ENCODE assay signal across 29 cellular contexts in the genomic region with DNA sequence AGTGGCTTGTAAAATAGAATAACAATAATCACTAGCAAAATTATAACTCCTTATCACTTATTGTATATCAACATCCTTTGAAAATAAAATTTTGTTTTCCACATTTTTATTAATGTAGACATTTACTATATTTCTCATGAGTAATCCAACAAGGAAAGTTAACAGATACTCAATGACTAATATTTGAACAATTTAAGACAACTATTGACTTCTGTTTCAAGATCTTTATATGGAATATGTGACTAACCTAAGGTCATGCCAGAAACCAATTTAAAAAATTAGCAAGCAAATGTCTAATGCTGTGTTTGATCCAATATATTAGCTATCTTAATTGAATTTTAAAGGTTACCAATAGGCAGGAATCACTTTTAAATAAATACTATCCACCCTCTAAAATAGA.
"Had no signal": no experiment of that assay in that cellular context is flagged by ENCODE, and none has a peak within 500 bp of the region (broad histone marks: within the 10 kb centered on the region; RNA-seq: fewer than 3 reads in every experiment).

No MANE protein-coding gene starts in this region.

- H3K27ac ChIP-seq: ascending aorta, epithelial cell of prostate, esophagus squamous epithelium had no signal

- ATAC-seq: activated CD4-positive, alpha-beta T cell treated with anti-CD3 and anti-CD28 coated beads for 36 hours; activated CD8-positive, alpha-beta memory T cell treated with anti-CD3 and anti-CD28 coated beads, Interleukin-2, amount 10 ng/mL, durations not matched to agents 7 days and 5 days; activated CD8-positive, alpha-beta T cell treated with anti-CD3 and anti-CD28 coated beads, Interleukin-2, amount 10 ng/mL, durations not matched to agents 7 days and 5 days; activated naive CD4-positive, alpha-beta T cell treated with anti-CD3 and anti-CD28 coated beads, Interleukin-2, amount 50 U/mL, for 72 hours; effector memory CD8-positive, alpha-beta T cell had no signal

- H3K27me3 ChIP-seq: ascending aorta, esophagus squamous epithelium had no signal

- H3K36me3 ChIP-seq: ascending aorta, esophagus squamous epithelium had no signal

- H3K4me3 ChIP-seq: ascending aorta, esophagus squamous epithelium had no signal

- DNase-seq: activated CD4-positive, alpha-beta memory T cell treated with anti-CD3 and anti-CD28 coated beads for 36 hours; activated CD4-positive, alpha-beta T cell treated with anti-CD3 and anti-CD28 coated beads for 36 hours; activated CD4-positive, alpha-beta T cell treated with anti-CD3 and anti-CD28 coated beads, Interleukin-2, amount 10 ng/mL, durations not matched to agents 24 days and 14 days; activated CD4-positive, CD25-positive, alpha-beta regulatory T cell; activated CD4-positive, CD25-positive, alpha-beta regulatory T cell treated with anti-CD3 and anti-CD28 coated beads, Interleukin-2, amount 50 U/mL, for 72 hours; activated CD8-positive, alpha-beta memory T cell treated with anti-CD3 and anti-CD28 coated beads, Interleukin-2, amount 10 ng/mL, durations not matched to agents 7 days and 5 days; activated CD8-positive, alpha-beta memory T cell treated with anti-CD3 and anti-CD28 coated beads, Interleukin-2, amount 50 U/mL, for 4 hours; activated CD8-positive, alpha-beta T cell treated with anti-CD3 and anti-CD28 coated beads, Interleukin-2, amount 10 ng/mL, durations not matched to agents 7 days and 5 days; activated gamma-delta T cell; activated naive CD4-positive, alpha-beta T cell; activated naive CD4-positive, alpha-beta T cell treated with anti-CD3 and anti-CD28 coated beads, Interleukin-2, amount 10 ng/mL, durations not matched to agents 7 days and 5 days; activated naive CD8-positive, alpha-beta T cell treated with anti-CD3 and anti-CD28 coated beads, Interleukin-2, amount 10 ng/mL, durations not matched to agents 7 days and 5 days; activated T-cell treated with anti-CD3 and anti-CD28 coated beads, Interleukin-2, amount 50 U/mL, for 1 hour; activated T-cell treated with anti-CD3 and anti-CD28 coated beads, Interleukin-2, amount 50 U/mL, for 48 hours; caudate nucleus; cortex of kidney; dermis blood vessel endothelial cell; effector CD4-positive, alpha-beta T cell; effector memory CD8-positive, alpha-beta T cell; esophagus squamous epithelium; head of caudate nucleus; hippocampal formation; T-helper 2 cell had no signal

- H3K27me3 Mint-ChIP-seq: activated CD4-positive, alpha-beta memory T cell treated with anti-CD3 and anti-CD28 coated beads for 36 hours; activated CD4-positive, alpha-beta T cell treated with anti-CD3 and anti-CD28 coated beads for 36 hours; activated CD4-positive, alpha-beta T cell treated with anti-CD3 and anti-CD28 coated beads, Interleukin-2, amount 10 ng/mL, durations not matched to agents 24 days and 14 days; activated CD8-positive, alpha-beta memory T cell treated with anti-CD3 and anti-CD28 coated beads, Interleukin-2, amount 10 ng/mL, durations not matched to agents 7 days and 5 days; activated naive CD4-positive, alpha-beta T cell treated with anti-CD3 and anti-CD28 coated beads, Interleukin-2, amount 10 ng/mL, durations not matched to agents 7 days and 5 days; activated naive CD8-positive, alpha-beta T cell treated with anti-CD3 and anti-CD28 coated beads, Interleukin-2, amount 10 ng/mL, durations not matched to agents 7 days and 5 days; effector memory CD8-positive, alpha-beta T cell had no signal

- H3K27ac Mint-ChIP-seq: activated CD4-positive, alpha-beta memory T cell treated with anti-CD3 and anti-CD28 coated beads for 36 hours; activated CD4-positive, alpha-beta T cell treated with anti-CD3 and anti-CD28 coated beads for 36 hours; activated CD4-positive, alpha-beta T cell treated with anti-CD3 and anti-CD28 coated beads, Interleukin-2, amount 10 ng/mL, durations not matched to agents 24 days and 14 days; activated CD8-positive, alpha-beta memory T cell treated with anti-CD3 and anti-CD28 coated beads, Interleukin-2, amount 10 ng/mL, durations not matched to agents 7 days and 5 days; activated CD8-positive, alpha-beta T cell treated with anti-CD3 and anti-CD28 coated beads, Interleukin-2, amount 10 ng/mL, durations not matched to agents 7 days and 5 days; activated naive CD4-positive, alpha-beta T cell treated with anti-CD3 and anti-CD28 coated beads, Interleukin-2, amount 10 ng/mL, durations not matched to agents 7 days and 5 days; activated naive CD4-positive, alpha-beta T cell treated with anti-CD3 and anti-CD28 coated beads, Interleukin-2, amount 50 U/mL, for 72 hours; activated naive CD8-positive, alpha-beta T cell treated with anti-CD3 and anti-CD28 coated beads, Interleukin-2, amount 10 ng/mL, durations not matched to agents 7 days and 5 days; activated T-helper 1 cell treated with anti-CD3 and anti-CD28 coated beads, Interleukin-12 subunit alpha, Interleukin-12 subunit beta, Interleukin-2, Interleukin-4 antibody, amounts not matched to agents 30 ng/mL and 10 ng/mL and 1 ng/mL, durations not matched to agents 14 hours and 24 hours and 36 hours; activated T-helper 2 cell treated with anti-CD3 and anti-CD28 coated beads, Interferon-gamma antibody, Interleukin-2, Interleukin-4, amounts not matched to agents 10 μg/mL and 5 μg/mL and 100 μg/mL, durations not matched to agents 14 hours and 24 hours and 36 hours; effector memory CD8-positive, alpha-beta T cell had no signal

- H3K9me3 ChIP-seq: ascending aorta had no signal

- H3K4me1 Mint-ChIP-seq: activated CD4-positive, alpha-beta T cell treated with anti-CD3 and anti-CD28 coated beads for 36 hours; activated CD4-positive, alpha-beta T cell treated with anti-CD3 and anti-CD28 coated beads, Interleukin-2, amount 10 ng/mL, durations not matched to agents 24 days and 14 days; activated CD8-positive, alpha-beta memory T cell treated with anti-CD3 and anti-CD28 coated beads, Interleukin-2, amount 10 ng/mL, durations not matched to agents 7 days and 5 days; activated naive CD4-positive, alpha-beta T cell treated with anti-CD3 and anti-CD28 coated beads, Interleukin-2, amount 10 ng/mL, durations not matched to agents 7 days and 5 days; activated naive CD8-positive, alpha-beta T cell treated with anti-CD3 and anti-CD28 coated beads, Interleukin-2, amount 10 ng/mL, durations not matched to agents 7 days and 5 days; brain had no signal

- H3K4me1 ChIP-seq: ascending aorta, esophagus squamous epithelium had no signal

- H3K36me3 Mint-ChIP-seq: activated CD4-positive, alpha-beta memory T cell treated with anti-CD3 and anti-CD28 coated beads for 36 hours; activated CD8-positive, alpha-beta memory T cell treated with anti-CD3 and anti-CD28 coated beads, Interleukin-2, amount 10 ng/mL, durations not matched to agents 7 days and 5 days; activated naive CD4-positive, alpha-beta T cell treated with anti-CD3 and anti-CD28 coated beads, Interleukin-2, amount 10 ng/mL, durations not matched to agents 7 days and 5 days; activated naive CD8-positive, alpha-beta T cell treated with anti-CD3 and anti-CD28 coated beads, Interleukin-2, amount 10 ng/mL, durations not matched to agents 7 days and 5 days; brain had no signal

- H3K4me3 Mint-ChIP-seq: activated CD4-positive, alpha-beta memory T cell treated with anti-CD3 and anti-CD28 coated beads for 36 hours; activated CD4-positive, alpha-beta T cell treated with anti-CD3 and anti-CD28 coated beads for 36 hours; activated CD4-positive, alpha-beta T cell treated with anti-CD3 and anti-CD28 coated beads, Interleukin-2, amount 10 ng/mL, durations not matched to agents 24 days and 14 days; activated CD8-positive, alpha-beta memory T cell treated with anti-CD3 and anti-CD28 coated beads, Interleukin-2, amount 10 ng/mL, durations not matched to agents 7 days and 5 days; activated CD8-positive, alpha-beta T cell treated with anti-CD3 and anti-CD28 coated beads, Interleukin-2, amount 10 ng/mL, durations not matched to agents 7 days and 5 days; activated naive CD4-positive, alpha-beta T cell treated with anti-CD3 and anti-CD28 coated beads, Interleukin-2, amount 10 ng/mL, durations not matched to agents 7 days and 5 days; activated naive CD8-positive, alpha-beta T cell treated with anti-CD3 and anti-CD28 coated beads, Interleukin-2, amount 10 ng/mL, durations not matched to agents 7 days and 5 days; activated T-helper 1 cell treated with anti-CD3 and anti-CD28 coated beads, Interleukin-12 subunit alpha, Interleukin-12 subunit beta, Interleukin-2, Interleukin-4 antibody, amounts not matched to agents 30 ng/mL and 10 ng/mL and 1 ng/mL, durations not matched to agents 14 hours and 24 hours and 36 hours; brain; effector memory CD8-positive, alpha-beta T cell had no signal
